10 cellular contexts compared by ENCODE assay signal in the genomic region with DNA sequence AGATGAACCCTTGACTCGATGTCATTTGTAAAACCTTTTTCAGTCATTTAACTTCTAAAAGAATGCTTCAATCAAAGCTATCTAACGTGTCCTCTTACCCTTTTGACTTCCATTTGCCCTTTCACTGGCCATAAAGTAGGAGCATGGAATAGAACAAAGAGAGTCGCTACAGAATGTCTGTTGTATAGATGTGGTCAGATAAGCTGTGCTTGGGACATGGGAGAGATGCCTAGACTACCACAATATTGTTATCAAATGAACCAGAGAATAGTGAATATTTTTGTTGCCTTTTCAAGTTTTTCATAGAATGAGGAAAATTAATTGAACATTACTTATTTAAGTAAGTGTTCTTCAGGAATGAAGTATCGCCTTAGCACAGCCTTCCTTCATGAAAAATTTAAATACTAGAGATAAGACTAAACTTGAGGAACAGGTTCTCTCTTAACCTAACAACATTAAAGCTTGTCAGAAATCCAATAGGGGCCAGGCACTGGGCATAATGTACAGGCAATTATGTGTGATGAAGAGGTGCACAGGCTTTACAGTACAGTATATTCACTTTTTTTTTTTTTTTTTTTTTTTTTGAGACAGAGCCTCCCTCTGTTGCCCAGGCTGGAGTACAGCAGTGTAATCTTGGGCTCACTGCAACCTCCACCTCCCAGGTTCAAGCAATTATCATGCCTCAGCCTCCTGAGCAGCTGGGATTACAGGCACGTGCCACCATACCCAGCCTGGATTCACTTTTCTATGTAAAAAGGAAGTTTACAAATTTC. TPM values are rescaled to one million over a fixed set of nuclear protein-coding genes. Genes with fewer than 3 reads are reported as not detected.
DNase-seq lines count a peak whose midpoint lies in the region; ATAC-seq and TF ChIP-seq lines count a peak whose summit lies in the region.
"Had no signal": no experiment of that assay in that cellular context is flagged by ENCODE, and none has a peak within 500 bp of the region (broad histone marks: within the 10 kb centered on the region; RNA-seq: fewer than 3 reads in every experiment).

No MANE protein-coding gene starts in this region.

- H3K4me3 Mint-ChIP-seq in stimulated activated naive CD8-positive, alpha-beta T cell treated with anti-CD3 and anti-CD28 coated beads, Interleukin-15, Interleukin-2, amounts not matched to agents 100 ng/mL and 50 ng/mL, for 24 hours: peak overlapping the region; percentile 10
- peak overlapping the region; percentile 10 for H3K4me3 Mint-ChIP-seq in activated naive CD8-positive, alpha-beta T cell treated with anti-CD3 and anti-CD28 coated beads, Interleukin-2, amount 10 ng/mL, durations not matched to agents 7 days and 5 days

- H2AK5ac ChIP-seq in mesenchymal stem cell (ENCODE audit: low read length, severe bottlenecking): no peak overlapping the region

- H3K4me3 ChIP-seq in mesenchymal stem cell (ENCODE audit: insufficient read depth in 1 of 2, low read depth in 1 of 2, low read length in 2 of 2) (no peak overlapping the region), vagina (no peak overlapping the region)

- H2BK5ac ChIP-seq in mesenchymal stem cell (ENCODE audit: low read depth, low read length, poor library complexity, severe bottlenecking): no peak overlapping the region

- H2BK12ac ChIP-seq in mesenchymal stem cell (ENCODE audit: low read length in 2 of 2): no peak overlapping the region

- H3K79me1 ChIP-seq in mesenchymal stem cell (replicated peaks; ENCODE audit: low read length, poor library complexity, severe bottlenecking): no peaks in the 10 kb centered on the region

- peaks cover 66% of the 10 kb centered on the region for H3K36me3 Mint-ChIP-seq in stimulated activated naive CD8-positive, alpha-beta T cell treated with anti-CD3 and anti-CD28 coated beads, Interleukin-15, Interleukin-2, amounts not matched to agents 100 ng/mL and 50 ng/mL, for 24 hours (ENCODE audit: low read depth)
- peaks cover 31% of the 10 kb centered on the region for H3K36me3 Mint-ChIP-seq in activated naive CD8-positive, alpha-beta T cell treated with anti-CD3 and anti-CD28 coated beads, Interleukin-2, amount 10 ng/mL, durations not matched to agents 7 days and 5 days

- no peak overlapping the region for H2BK120ac ChIP-seq in mesenchymal stem cell (ENCODE audit: low read depth, low read length)

- no peak overlapping the region for H2AFZ ChIP-seq in mesenchymal stem cell (ENCODE audit: low read depth, low read length)

- H3K4me1 ChIP-seq in mesenchymal stem cell (ENCODE audit: control insufficient read depth, insufficient read depth, low read depth, low read length) (peaks cover 6% of the 10 kb centered on the region), vagina (peaks cover 91% of the 10 kb centered on the region)

- ATAC-seq in stimulated activated naive CD8-positive, alpha-beta T cell treated with anti-CD3 and anti-CD28 coated beads, Interleukin-15, Interleukin-2, amounts not matched to agents 100 U/mL and 50 U/mL, for 24 hours: no peak
- peak; percentile 25 for ATAC-seq in activated naive CD8-positive, alpha-beta T cell treated with anti-CD3 and anti-CD28 coated beads, Interleukin-2, amount 10 ng/mL, durations not matched to agents 7 days and 5 days (ENCODE audit: low read depth)

- no peak for DNase-seq in stimulated activated naive CD8-positive, alpha-beta T cell treated with anti-CD3 and anti-CD28 coated beads, Interleukin-15, Interleukin-2, amounts not matched to agents 100 U/mL and 50 U/mL, for 24 hours
- DNase-seq in activated naive CD8-positive, alpha-beta T cell treated with anti-CD3 and anti-CD28 coated beads, Interleukin-2, amount 10 ng/mL, durations not matched to agents 7 days and 5 days: no peak
- DNase-seq in mesenchymal stem cell: no peak
- DNase-seq in vagina (ENCODE audit: extremely low spot score in 2 of 2): no peak
- DNase-seq in ACHN: no peak
- no peak for DNase-seq in EL
- DNase-seq in GM03348 (ENCODE audit: low spot score): no peak
- DNase-seq: activated CD4-positive, alpha-beta T cell treated with anti-CD3 and anti-CD28 coated beads for 48 hours; NCI-H1092 treated with DMSO at 0.1 percent for 48 hours had no signal

- WGBS in mesenchymal stem cell: no CpG with 5 or more reads among the region's 5 CpGs

- no peaks in the 10 kb centered on the region for H3K27me3 Mint-ChIP-seq in stimulated activated naive CD8-positive, alpha-beta T cell treated with anti-CD3 and anti-CD28 coated beads, Interleukin-15, Interleukin-2, amounts not matched to agents 100 ng/mL and 50 ng/mL, for 24 hours
- H3K27me3 Mint-ChIP-seq in activated naive CD8-positive, alpha-beta T cell treated with anti-CD3 and anti-CD28 coated beads, Interleukin-2, amount 10 ng/mL, durations not matched to agents 7 days and 5 days: no peaks in the 10 kb centered on the region

- H4K91ac ChIP-seq in mesenchymal stem cell (ENCODE audit: low read length): no peak overlapping the region

- H3K9me3 ChIP-seq in mesenchymal stem cell (ENCODE audit: control insufficient read depth, low read length): no peaks in the 10 kb centered on the region
- no peaks in the 10 kb centered on the region for H3K9me3 ChIP-seq in vagina

- no peaks in the 10 kb centered on the region for H3K9me3 Mint-ChIP-seq in stimulated activated naive CD8-positive, alpha-beta T cell treated with anti-CD3 and anti-CD28 coated beads, Interleukin-15, Interleukin-2, amounts not matched to agents 100 ng/mL and 50 ng/mL, for 24 hours
- no peaks in the 10 kb centered on the region for H3K9me3 Mint-ChIP-seq in activated naive CD8-positive, alpha-beta T cell treated with anti-CD3 and anti-CD28 coated beads, Interleukin-2, amount 10 ng/mL, durations not matched to agents 7 days and 5 days

- H3K14ac ChIP-seq in mesenchymal stem cell (ENCODE audit: low read length in 2 of 2): no peak overlapping the region

- H3K36me3 ChIP-seq in mesenchymal stem cell (ENCODE audit: control insufficient read depth in 1 of 2, insufficient read depth in 2 of 2, low read depth in 1 of 2, low read length in 2 of 2) (peaks cover 7 to 53% of the 10 kb centered on the region in 2 experiments), vagina (no peaks in the 10 kb centered on the region)

- TF ChIP-seq CTCF in vagina (IDR thresholded peaks at IDR 0.05): no peak

- POLR2A ChIA-PET in activated naive CD8-positive, alpha-beta T cell treated with anti-CD3 and anti-CD28 coated beads, Interleukin-2, amount 10 ng/mL, durations not matched to agents 7 days and 5 days (lab: Charles Lee): interaction anchor here (0.7 to 3.0 kb wide), 5 partner anchors 9 to 66 kb away, joined by 3 to 18 read pairs (median 4); no protein-coding TSS in a partner anchor

- H3K23ac ChIP-seq in mesenchymal stem cell (ENCODE audit: low read length in 2 of 2): no peak overlapping the region

- peak overlapping the region; percentile 74 for H3K27ac Mint-ChIP-seq in stimulated activated naive CD8-positive, alpha-beta T cell treated with anti-CD3 and anti-CD28 coated beads, Interleukin-15, Interleukin-2, amounts not matched to agents 100 ng/mL and 50 ng/mL, for 24 hours
- no peak overlapping the region for H3K27ac Mint-ChIP-seq in activated naive CD8-positive, alpha-beta T cell treated with anti-CD3 and anti-CD28 coated beads, Interleukin-2, amount 10 ng/mL, durations not matched to agents 7 days and 5 days

- H3K27ac ChIP-seq in mesenchymal stem cell (ENCODE audit: low read length, poor library complexity, severe bottlenecking) (no peak overlapping the region), vagina (peak overlapping the region; percentile 100)

- no peak for TF ChIP-seq POLR2A in vagina (IDR thresholded peaks at IDR 0.05)

- H3K4ac ChIP-seq in mesenchymal stem cell (ENCODE audit: low read depth in 1 of 2, low read length in 2 of 2): no peak overlapping the region

- H3K27me3 ChIP-seq in mesenchymal stem cell (ENCODE audit: control insufficient read depth in 1 of 2, insufficient read depth in 1 of 2, low read length in 2 of 2) (no peaks in the 10 kb centered on the region), vagina (no peaks in the 10 kb centered on the region)

- no peak overlapping the region for H2BK15ac ChIP-seq in mesenchymal stem cell (ENCODE audit: low read depth, poor library complexity, severe bottlenecking)

- H3K9ac ChIP-seq in mesenchymal stem cell (ENCODE audit: low read length): peak overlapping the region; percentile 100

- H3K4me2 ChIP-seq in mesenchymal stem cell (ENCODE audit: low read length, poor library complexity, severe bottlenecking): no peak overlapping the region

- no peak overlapping the region for H4K8ac ChIP-seq in mesenchymal stem cell (ENCODE audit: low read length)

- no peak overlapping the region for H3K18ac ChIP-seq in mesenchymal stem cell (ENCODE audit: low read depth in 1 of 2, low read length in 2 of 2)

- in situ Hi-C loops in ACHN (cut with HindIII; ENCODE audit: low pct_ligation_motif_present, low pct_unique_long_range_greater_than_20kb, low sequenced_read_pairs): no loop called here

- intact Hi-C loops in vagina (cut with DNase I): no loop called here

- peaks cover 87% of the 10 kb centered on the region for H3K4me1 Mint-ChIP-seq in stimulated activated naive CD8-positive, alpha-beta T cell treated with anti-CD3 and anti-CD28 coated beads, Interleukin-15, Interleukin-2, amounts not matched to agents 100 ng/mL and 50 ng/mL, for 24 hours (ENCODE audit: low read depth)
- peaks cover 57% of the 10 kb centered on the region for H3K4me1 Mint-ChIP-seq in activated naive CD8-positive, alpha-beta T cell treated with anti-CD3 and anti-CD28 coated beads, Interleukin-2, amount 10 ng/mL, durations not matched to agents 7 days and 5 days

RNA-seq across cellular contexts. Expression of a gene that starts 7.5 kb away (rescaled TPM):
- 100 to 1,000 TPM; 141 to 145 TPM for total RNA-seq in activated naive CD8-positive, alpha-beta T cell treated with anti-CD3 and anti-CD28 coated beads, Interleukin-2, amount 10 ng/mL, durations not matched to agents 7 days and 5 days
- 37.5 TPM for polyA plus RNA-seq in mesenchymal stem cell (2013, experiment 1 of 2)
- polyA plus RNA-seq in mesenchymal stem cell (2013, experiment 2 of 2): 35.8 TPM
- 98.7 TPM for total RNA-seq in vagina
